12 cellular contexts compared by ENCODE assay signal in the genomic region with DNA sequence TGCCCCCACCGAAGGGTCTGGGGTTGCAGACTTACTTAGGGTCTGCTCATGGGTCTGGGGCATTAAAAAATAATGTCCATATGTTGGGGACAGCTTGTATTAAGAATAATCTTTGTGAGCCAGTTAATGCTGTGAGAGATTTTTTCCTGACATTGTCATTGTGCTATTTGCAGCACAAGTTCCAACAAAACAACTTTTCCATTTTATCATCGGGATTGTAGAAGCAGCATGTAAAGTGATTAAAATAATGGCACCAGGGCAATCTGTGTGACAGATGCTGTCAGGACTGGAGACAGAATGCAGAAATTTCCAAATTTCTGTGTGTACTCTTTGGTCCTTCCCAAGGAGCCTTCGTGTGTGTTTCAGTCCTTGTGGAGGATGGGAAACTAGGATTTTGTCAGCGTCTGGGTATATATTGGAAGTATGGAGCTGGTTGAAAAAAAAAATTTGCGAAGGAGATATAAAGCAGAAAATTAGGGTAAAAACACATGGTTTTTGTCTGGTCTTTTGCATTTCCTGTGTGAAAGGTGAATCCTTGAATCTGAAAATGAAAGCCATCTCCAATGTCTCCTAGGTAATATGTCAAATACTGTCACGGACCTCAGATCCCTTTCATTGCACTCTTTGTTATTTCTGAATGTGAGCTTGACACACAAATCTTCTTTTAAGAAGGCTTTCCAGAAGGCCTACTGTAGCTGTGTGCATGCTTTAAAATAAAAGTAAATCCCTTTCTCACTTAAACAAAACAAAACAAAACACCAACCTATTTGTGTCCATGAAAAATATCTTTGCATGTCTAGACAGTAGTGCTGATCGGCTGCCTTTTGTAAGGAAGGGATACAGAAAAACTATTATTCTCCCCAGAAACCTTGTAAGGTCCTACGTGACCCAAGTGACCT.
DNase-seq lines count a peak whose midpoint lies in the region; ATAC-seq and TF ChIP-seq lines count a peak whose summit lies in the region.
"Had no signal": no experiment of that assay in that cellular context is flagged by ENCODE, and none has a peak within 500 bp of the region (broad histone marks: within the 10 kb centered on the region; RNA-seq: fewer than 3 reads in every experiment).

No MANE protein-coding gene starts in this region.

- WGBS in testis, 2 donors = 73 to 77% methylated on average over 8 of the region's 8 CpGs

- H3K27ac ChIP-seq in testis = no peak overlapping the region
- H3K27ac ChIP-seq: SK-N-MC had no signal

- no peak overlapping the region for H3K4me3 ChIP-seq in testis
- H3K4me3 ChIP-seq: SK-N-MC had no signal

- ATAC-seq in Right ventricle myocardium superior (ENCODE audit: poor library complexity) (peak; percentile 35), left cardiac atrium (no peak), HG03342 (IDR thresholded peaks at IDR 0.05; ENCODE audit: unreplicated experiment) (no peak)
- no peak for ATAC-seq in naive thymus-derived CD8-positive, alpha-beta T cell

- H3K4me1 ChIP-seq in testis = no peaks in the 10 kb centered on the region

- H3K9me3 Mint-ChIP-seq in endothelial cell (ENCODE audit: unreplicated experiment) (no peaks in the 10 kb centered on the region), nephron (no peaks in the 10 kb centered on the region)
- peaks cover 0 to 3% (median 0%) of the 10 kb centered on the region in 9 donors for H3K9me3 Mint-ChIP-seq in naive thymus-derived CD8-positive, alpha-beta T cell
- H3K9me3 Mint-ChIP-seq: activated B cell treated with CpG ODN at 0.5 μM for 24 hours, IgD-negative memory B cell had no signal

- no peak for TF ChIP-seq POLR2A in testis (IDR thresholded peaks at IDR 0.05)

- H3K27me3 Mint-ChIP-seq in endothelial cell (ENCODE audit: unreplicated experiment) = peaks cover 10% of the 10 kb centered on the region
- peaks cover 3% of the 10 kb centered on the region for H3K27me3 Mint-ChIP-seq in nephron (ENCODE audit: low read depth)
- H3K27me3 Mint-ChIP-seq in naive thymus-derived CD8-positive, alpha-beta T cell = peaks cover 3 to 9% (median 7%) of the 10 kb centered on the region in 5 donors

- TF ChIP-seq CTCF in endothelial cell (IDR thresholded peaks at IDR 0.05; ENCODE audit: unreplicated experiment) (no peak), nephron (IDR thresholded peaks at IDR 0.05; ENCODE audit: unreplicated experiment in 3 of 3) (no peak), testis (IDR thresholded peaks at IDR 0.05) (no peak)

- intact Hi-C loops in Right ventricle myocardium superior (cut with DNase I) (no loop called here), left cardiac atrium (cut with DNase I) (no loop called here), testis (cut with DNase I; ENCODE audit: low total_unique reads) (no loop called here)

- H3K4me3 Mint-ChIP-seq in endothelial cell (ENCODE audit: unreplicated experiment) (no peak overlapping the region), nephron (no peak overlapping the region)
- no peak overlapping the region for H3K4me3 Mint-ChIP-seq in naive thymus-derived CD8-positive, alpha-beta T cell
- H3K4me3 Mint-ChIP-seq: activated B cell treated with CpG ODN at 0.5 μM for 24 hours, IgD-negative memory B cell had no signal

- H3K36me3 Mint-ChIP-seq in endothelial cell (ENCODE audit: low read depth, unreplicated experiment) = peaks cover 24% of the 10 kb centered on the region
- H3K36me3 Mint-ChIP-seq in nephron (ENCODE audit: low read depth) = no peaks in the 10 kb centered on the region
- H3K36me3 Mint-ChIP-seq in naive thymus-derived CD8-positive, alpha-beta T cell = no peaks in the 10 kb centered on the region

- H3K4me1 Mint-ChIP-seq in endothelial cell (ENCODE audit: unreplicated experiment) (peaks cover 50% of the 10 kb centered on the region), nephron (peaks cover 49% of the 10 kb centered on the region)
- no peaks in the 10 kb centered on the region for H3K4me1 Mint-ChIP-seq in naive thymus-derived CD8-positive, alpha-beta T cell
- H3K4me1 Mint-ChIP-seq: activated B cell treated with CpG ODN at 0.5 μM for 24 hours, IgD-negative memory B cell had no signal

- H3K27ac Mint-ChIP-seq in endothelial cell (ENCODE audit: unreplicated experiment) (peak overlapping the region; percentile 21), nephron (peak overlapping the region; percentile 31 to 80 (median 72))
- H3K27ac Mint-ChIP-seq in naive thymus-derived CD8-positive, alpha-beta T cell = no peak overlapping the region
- H3K27ac Mint-ChIP-seq: activated B cell treated with CpG ODN at 0.5 μM for 24 hours, IgD-negative memory B cell had no signal

- H3K36me3 ChIP-seq in testis (ENCODE audit: low read depth, missing control alignments) = no peaks in the 10 kb centered on the region

- H3K27me3 ChIP-seq in testis = no peaks in the 10 kb centered on the region

- no peaks in the 10 kb centered on the region for H3K9me3 ChIP-seq in testis

- DNase-seq in Right ventricle myocardium superior = no peak
- DNase-seq in left cardiac atrium = no peak
- no peak for DNase-seq in endothelial cell (ENCODE audit: low spot score)
- DNase-seq in naive thymus-derived CD8-positive, alpha-beta T cell = no peak
- DNase-seq in testis = no peak
- DNase-seq in NCI-H510A treated with DMSO at 0.1 percent for 48 hours (lab: John Stamatoyannopoulos, UW) = no peak
- DNase-seq: activated B cell treated with CpG ODN at 0.5 μM for 24 hours, NCI-H1417 treated with DMSO at 0.1 percent for 48 hours had no signal

- POLR2A ChIA-PET in naive thymus-derived CD8-positive, alpha-beta T cell (lab: Charles Lee) = no interaction called here

Comparison
In these comparisons a context has a peak if more than half of its experiments do, and no peak if none do; other contexts are left out.
1. H3K27ac Mint-ChIP-seq: peak in endothelial cell (single experiment) and nephron (3 of 3); none in naive thymus-derived CD8-positive, alpha-beta T cell (0 of 10).